In the genomic region with DNA sequence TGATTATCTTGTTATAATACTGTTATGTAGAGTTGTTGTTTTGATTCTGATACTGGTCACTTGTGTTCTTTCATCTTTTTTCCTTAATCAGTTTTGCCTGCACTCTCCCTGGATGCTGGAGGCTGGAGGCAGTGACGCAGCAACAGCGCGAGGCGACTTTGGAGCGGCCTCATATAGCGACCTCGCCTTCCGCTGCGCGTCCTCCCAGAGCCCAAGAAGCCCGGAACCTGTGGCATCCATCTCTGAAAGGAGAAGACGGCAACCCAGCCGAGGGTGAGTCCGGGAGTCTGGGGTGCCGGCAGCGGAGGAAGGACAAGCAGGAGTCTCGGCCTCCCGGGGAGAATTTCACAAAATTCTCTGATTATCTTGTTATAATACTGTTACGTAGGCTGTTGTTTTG, we compare ENCODE assay signal across 28 cellular contexts.
"Had no signal": no experiment of that assay in that cellular context is flagged by ENCODE, and none has a peak within 500 bp of the region (broad histone marks: within the 10 kb centered on the region; RNA-seq: fewer than 3 reads in every experiment).

No MANE protein-coding gene starts in this region.

- H3K27ac ChIP-seq: body of pancreas, cardiac muscle cell, colonic mucosa, epithelial cell of prostate, esophagus squamous epithelium, hepatocyte, left ventricle myocardium inferior, right lobe of liver, thoracic aorta, uterus had no signal

- DNase-seq: activated CD4-positive, alpha-beta T cell treated with anti-CD3 and anti-CD28 coated beads for 48 hours; activated CD4-positive, alpha-beta T cell treated with anti-CD3 and anti-CD28 coated beads, Interleukin-2, amount 50 U/mL, for 48 hours; activated CD8-positive, alpha-beta memory T cell treated with anti-CD3 and anti-CD28 coated beads for 24 hours; activated effector memory CD4-positive, alpha-beta T cell treated with Interleukin-2 at 50 U/mL for 16 hours; activated naive CD4-positive, alpha-beta T cell treated with Interleukin-2 at 50 U/mL for 16 hours; aorta; body of pancreas; cerebellar nuclear complex; colonic mucosa; effector CD8-positive, alpha-beta T cell; esophagus squamous epithelium; foreskin melanocyte; islet precursor cell; left ventricle myocardium inferior; mucosa of descending colon; right lobe of liver; stimulated activated CD4-positive, alpha-beta T cell treated with anti-CD3 and anti-CD28 coated beads, Interleukin-2, amount 100 ng/mL, for 48 hours; stimulated activated naive CD8-positive, alpha-beta T cell treated with anti-CD3 and anti-CD28 coated beads, Interleukin-15, Interleukin-2, amounts not matched to agents 100 U/mL and 50 U/mL, for 24 hours; trophoblast cell; uterus had no signal

- H3K27me3 ChIP-seq: body of pancreas, cardiac muscle cell, colonic mucosa, hepatocyte, right lobe of liver, uterus had no signal

- H3K4me1 ChIP-seq: colonic mucosa, right lobe of liver, uterus had no signal

- H3K36me3 ChIP-seq: cardiac muscle cell, colonic mucosa, esophagus squamous epithelium, left ventricle myocardium inferior, right lobe of liver, thoracic aorta, uterus had no signal

- H3K4me3 ChIP-seq: body of pancreas, cardiac muscle cell, colonic mucosa, esophagus squamous epithelium, hepatocyte, left ventricle myocardium inferior, lung, mucosa of descending colon, right lobe of liver, uterus had no signal

- ATAC-seq: activated CD4-positive, CD25-positive, alpha-beta regulatory T cell treated with anti-CD3 and anti-CD28 coated beads, Interleukin-2, amount 50 U/mL, for 24 hours; body of pancreas; mucosa of descending colon; natural killer cell treated with Interleukin-12 subunit alpha and Interleukin-12 subunit beta and Interleukin-15 and Interleukin-18, amount 100 ng/mL, for 72 hours; right lobe of liver; stimulated activated naive CD8-positive, alpha-beta T cell treated with anti-CD3 and anti-CD28 coated beads, Interleukin-15, Interleukin-2, amounts not matched to agents 100 U/mL and 50 U/mL, for 24 hours had no signal

- H3K9me3 ChIP-seq: body of pancreas, colonic mucosa, esophagus squamous epithelium, left ventricle myocardium inferior, right lobe of liver, thoracic aorta, uterus had no signal

- H2AFZ ChIP-seq: hepatocyte had no signal

- H3K79me2 ChIP-seq: hepatocyte had no signal

- FAIRE-seq: endometrium had no signal

- H3K4me2 ChIP-seq: hepatocyte had no signal
